Comparison of ENCODE assay signal across 8 cellular contexts in genomic region chr22:38177926-38178604, GRCh38. TPM values are rescaled to one million over a fixed set of nuclear protein-coding genes. Genes with fewer than 3 reads are reported as not detected.
DNase-seq lines count a peak whose midpoint lies in the region; TF ChIP-seq lines count a peak whose summit lies in the region.

No MANE protein-coding gene starts in this region.

- H3K27me3 Mint-ChIP-seq in Caco-2 (ENCODE audit: insufficient read depth, unreplicated experiment) (no peaks in the 10 kb centered on the region), MCF 10A (ENCODE audit: insufficient read depth, unreplicated experiment) (no peaks in the 10 kb centered on the region)

- intact Hi-C loops in Caco-2 (cut with micrococcal nuclease; ENCODE audit: unreplicated experiment) (loop anchor here (1.0 kb wide), 1 partner anchor 14 kb away; no protein-coding TSS in a partner anchor), MCF 10A (cut with micrococcal nuclease) (loop anchor here (1.0 kb wide), 1 partner anchor 64 kb away; no protein-coding TSS in a partner anchor)

- H3K9me3 Mint-ChIP-seq in Caco-2 (ENCODE audit: unreplicated experiment) (no peaks in the 10 kb centered on the region), MCF 10A (ENCODE audit: unreplicated experiment) (no peaks in the 10 kb centered on the region)

- no peaks in the 10 kb centered on the region for H3K36me3 ChIP-seq in Caco-2 (ENCODE audit: control insufficient read depth, insufficient read depth, low read length)
- H3K36me3 ChIP-seq in MG63: no peaks in the 10 kb centered on the region
- no peaks in the 10 kb centered on the region for H3K36me3 ChIP-seq in suprapubic skin

- peaks cover 21% of the 10 kb centered on the region for H3K36me3 Mint-ChIP-seq in Caco-2 (ENCODE audit: insufficient read depth, unreplicated experiment)
- peaks cover 12% of the 10 kb centered on the region for H3K36me3 Mint-ChIP-seq in MCF 10A (ENCODE audit: insufficient read depth, unreplicated experiment)

- H3K4me3 Mint-ChIP-seq in Caco-2 (ENCODE audit: unreplicated experiment) (peak overlapping the region; percentile 41), MCF 10A (ENCODE audit: unreplicated experiment) (peak overlapping the region; percentile 24)

- H3K27me3 ChIP-seq in Caco-2 (replicated peaks; ENCODE audit: control insufficient read depth, insufficient read depth, low read length): no peaks in the 10 kb centered on the region
- no peaks in the 10 kb centered on the region for H3K27me3 ChIP-seq in MG63
- H3K27me3 ChIP-seq in layer of hippocampus (ENCODE audit: control insufficient read depth, insufficient read depth, low read length): no peaks in the 10 kb centered on the region
- no peaks in the 10 kb centered on the region for H3K27me3 ChIP-seq in suprapubic skin

- peak overlapping the region; percentile 86 for H3K27ac Mint-ChIP-seq in Caco-2 (ENCODE audit: unreplicated experiment)
- peak overlapping the region; percentile 99 for H3K27ac Mint-ChIP-seq in MCF 10A (ENCODE audit: low read depth, unreplicated experiment)

- DNase-seq in Caco-2 (peak; percentile 74 to 76), MG63 (peak; percentile 72), MCF 10A (ENCODE audit: unreplicated experiment) (peak; percentile 85), suprapubic skin (ENCODE audit: low spot score in 2 of 2) (peak in 1 of 2 donors; percentile 81), SK-N-DZ (ENCODE audit: low spot score) (no peak), GM10248 (ENCODE audit: extremely low spot score) (no peak)
- DNase-seq in stimulated activated CD4-positive, alpha-beta T cell treated with anti-CD3 and anti-CD28 coated beads, Interleukin-4, amount 100 ng/mL, for 1 hour: no peak

- POLR2A ChIA-PET in Caco-2 (lab: Charles Lee): interaction anchor here (0.6 kb wide), 1 partner anchor 135 kb away, joined by 6 read pairs; no protein-coding TSS in a partner anchor
- POLR2A ChIA-PET in MCF 10A (lab: Yijun Ruan, JAX): interaction anchor here (0.7 to 8.5 kb wide), 14 partner anchors 26 to 221 kb away, joined by 3 to 134 read pairs (median 4); partner anchors contain the start of gene MAFF
- POLR2A ChIA-PET in GM10248 (lab: Yijun Ruan, JAX): interaction anchor here (0.6 kb wide), 1 partner anchor 48 kb away, joined by 6 read pairs; no protein-coding TSS in a partner anchor

- H3K27ac ChIP-seq in layer of hippocampus (ENCODE audit: low read depth, low read length) (peak overlapping the region; percentile 61), suprapubic skin (peak overlapping the region; percentile 82)

- CTCF ChIA-PET in Caco-2 (lab: Charles Lee): interaction anchor here (0.6 kb wide), 1 partner anchor 843 kb away, joined by 3 read pairs; no protein-coding TSS in a partner anchor
- CTCF ChIA-PET in MCF 10A (lab: Yijun Ruan, JAX): interaction anchor here (0.5 to 1.4 kb wide), 7 partner anchors 12 to 126 kb away, joined by 3 to 4 read pairs (median 3); no protein-coding TSS in a partner anchor
- CTCF ChIA-PET in GM10248 (lab: Yijun Ruan, JAX): interaction anchor here (1.2 to 1.5 kb wide), 2 partner anchors 63 to 64 kb away, joined by 3 read pairs; no protein-coding TSS in a partner anchor

- H3K9me3 ChIP-seq in Caco-2 (no peaks in the 10 kb centered on the region), MG63 (no peaks in the 10 kb centered on the region), suprapubic skin (no peaks in the 10 kb centered on the region)

- no peak for TF ChIP-seq EP300 in suprapubic skin (IDR thresholded peaks at IDR 0.05)

- H3K4me1 ChIP-seq in Caco-2 (peaks cover 44% of the 10 kb centered on the region), suprapubic skin (peaks cover 75% of the 10 kb centered on the region)

- no peak for TF ChIP-seq POLR2A in suprapubic skin (IDR thresholded peaks at IDR 0.05)

- H3K4me1 Mint-ChIP-seq in Caco-2 (ENCODE audit: low read depth, unreplicated experiment): peaks cover 26% of the 10 kb centered on the region
- H3K4me1 Mint-ChIP-seq in MCF 10A (ENCODE audit: insufficient read depth, unreplicated experiment): peaks cover 43% of the 10 kb centered on the region

- 46% methylated on average over 14 of the region's 15 CpGs for WGBS in suprapubic skin

- H3K4me3 ChIP-seq in Caco-2 (ENCODE audit: low read depth, low read length) (no peak overlapping the region), MG63 (no peak overlapping the region), suprapubic skin (no peak overlapping the region)

- BruUV-seq in Caco-2 (replicated peaks; lab: Mats Ljungman, UMichigan) (no TSS peak), MCF 10A (replicated peaks; lab: Mats Ljungman, UMichigan) (no TSS peak)

- TF ChIP-seq CTCF in Caco-2 (IDR thresholded peaks at IDR 0.05; ENCODE audit: insufficient read depth in 1 of 2, low read depth in 1 of 2, low read length in 1 of 2, severe bottlenecking in 1 of 2, unreplicated experiment in 1 of 2) (no peak), MCF 10A (IDR thresholded peaks at IDR 0.05; ENCODE audit: unreplicated experiment) (no peak), suprapubic skin (IDR thresholded peaks at IDR 0.05) (no peak), GM10248 (IDR thresholded peaks at IDR 0.05; ENCODE audit: control extremely low read depth, extremely low read depth, low read depth, missing control alignments) (no peak)

RNA-seq across cellular contexts. Expression of gene PLA2G6, which starts 3.6 kb away (rescaled TPM):
- 18.7 and 19.2 TPM in 2 replicates for total RNA-seq in Caco-2 (2022)
- total RNA-seq in MG63 (2014; rRNA removed; shearing (Covaris generic); ENCODE audit: low replicate concordance): 2.7 and 3.1 TPM in 2 replicates
- total RNA-seq in MCF 10A (2022): 37.5 and 40.3 TPM in 2 replicates
- 100 to 1,000 TPM in 1 of 4 donors, 10 to 100 TPM in 3; 49.7 to 178 (median 92.9) TPM for total RNA-seq in suprapubic skin
- 18.9 and 22.7 TPM in 2 replicates for polyA plus RNA-seq in SK-N-DZ (2014; cell fraction: cytosol; rRNA removed)
- polyA plus RNA-seq in SK-N-DZ (2014; cell fraction: nucleus; rRNA removed): 97.3 and 104 TPM in 2 replicates

RNA-seq across cellular contexts. Expression of gene MAFF, which starts 23.7 kb away (rescaled TPM):
- total RNA-seq in Caco-2 (2022) (6.8 and 9.0 TPM in 2 replicates), MCF 10A (2022) (54.7 and 71.4 TPM in 2 replicates), suprapubic skin (10 to 100 TPM; 27.3 to 70.1 (median 52.8) TPM)
- 15.8 and 22.0 TPM in 2 replicates for total RNA-seq in MG63 (2014; rRNA removed; shearing (Covaris generic); ENCODE audit: low replicate concordance)
- 3.0 and 3.1 TPM in 2 replicates for polyA plus RNA-seq in SK-N-DZ (2014; cell fraction: cytosol; rRNA removed)
- 1.0 and 1.1 TPM in 2 replicates for polyA plus RNA-seq in SK-N-DZ (2014; cell fraction: nucleus; rRNA removed)

Comparison
In these comparisons a context has a peak if more than half of its experiments do, and no peak if none do; other contexts are left out.
1. DNase-seq: peak in Caco-2 (2 of 2), MG63 (single experiment) and MCF 10A (single experiment); none in SK-N-DZ (single experiment), GM10248 (single experiment) and stimulated activated CD4-positive, alpha-beta T cell treated with anti-CD3 and anti-CD28 coated beads, Interleukin-4, amount 100 ng/mL, for 1 hour (single experiment).